Comparison of ENCODE assay signal across 24 cellular contexts in genomic region chr4:53481586-53481985, GRCh38.
"Had no signal": no experiment of that assay in that cellular context is flagged by ENCODE, and none has a peak within 500 bp of the region (broad histone marks: within the 10 kb centered on the region; RNA-seq: fewer than 3 reads in every experiment).

No MANE protein-coding gene starts in this region.

- H3K79me2 ChIP-seq: parathyroid adenoma had no signal

- DNase-seq: natural killer cell; occipital lobe; ovary; psoas muscle; right cardiac atrium; right lobe of liver; sigmoid colon; small intestine; stimulated activated CD4-positive, alpha-beta T cell treated with anti-CD3 and anti-CD28 coated beads, Interleukin-15, amount 100 ng/mL, for 24 hours; stimulated activated CD4-positive, alpha-beta T cell treated with anti-CD3 and anti-CD28 coated beads, Interleukin-2, amount 100 ng/mL, for 24 hours; stimulated activated CD4-positive, alpha-beta T cell treated with anti-CD3 and anti-CD28 coated beads, Interleukin-2, amount 100 ng/mL, for 48 hours; stimulated activated CD4-positive, alpha-beta T cell treated with anti-CD3 and anti-CD28 coated beads, Interleukin-4, amount 100 ng/mL, for 24 hours; stimulated activated naive B cell treated with anti-CD40 and anti-IgM and Interleukin-4, amounts not matched to agents 10 μg/mL and 1 μg/mL and 100 μg/mL, for 72 hours; stimulated activated naive CD4-positive, alpha-beta T cell treated with Interleukin-2 at 50 U/mL for 16 hours; stomach; thyroid gland; trophoblast cell had no signal

- H3K4me2 ChIP-seq: neural progenitor cell had no signal

- H3K36me3 ChIP-seq: neural progenitor cell, ovary, right lobe of liver, sigmoid colon, thoracic aorta, tibial nerve, upper lobe of left lung, vagina had no signal

- H3K27ac ChIP-seq: neural progenitor cell, ovary, parathyroid adenoma, psoas muscle, right lobe of liver, sigmoid colon, stomach, thoracic aorta, thyroid gland, tibial nerve, upper lobe of left lung, vagina had no signal

- H3K9me3 ChIP-seq: ovary, psoas muscle, right lobe of liver, sigmoid colon, stomach, thoracic aorta, tibial nerve, upper lobe of left lung, vagina had no signal

- ATAC-seq: natural killer cell; psoas muscle; right cardiac atrium; right lobe of liver; stimulated activated effector memory CD8-positive, alpha-beta T cell treated with anti-CD3 and anti-CD28 coated beads, Interleukin-12 subunit alpha, Interleukin-12 subunit beta, amount 100 ng/mL, for 72 hours; stimulated activated naive B cell treated with anti-CD40 and anti-IgM and Interleukin-4, amounts not matched to agents 10 μg/mL and 1 μg/mL and 100 μg/mL, for 72 hours had no signal

- H3K9ac ChIP-seq: neural progenitor cell, parathyroid adenoma had no signal

- H2AFZ ChIP-seq: neural progenitor cell, parathyroid adenoma had no signal

- H3K27me3 ChIP-seq: neural progenitor cell, ovary, right lobe of liver, sigmoid colon, stomach, thyroid gland, tibial nerve, upper lobe of left lung, vagina had no signal

- H3K4me1 ChIP-seq: parathyroid adenoma, psoas muscle, right lobe of liver, sigmoid colon, thyroid gland, upper lobe of left lung, vagina had no signal

- H3K4me3 ChIP-seq: neural progenitor cell, ovary, psoas muscle, right lobe of liver, sigmoid colon, stomach, thoracic aorta, thyroid gland, tibial nerve, upper lobe of left lung, vagina had no signal
